In the genomic region with DNA sequence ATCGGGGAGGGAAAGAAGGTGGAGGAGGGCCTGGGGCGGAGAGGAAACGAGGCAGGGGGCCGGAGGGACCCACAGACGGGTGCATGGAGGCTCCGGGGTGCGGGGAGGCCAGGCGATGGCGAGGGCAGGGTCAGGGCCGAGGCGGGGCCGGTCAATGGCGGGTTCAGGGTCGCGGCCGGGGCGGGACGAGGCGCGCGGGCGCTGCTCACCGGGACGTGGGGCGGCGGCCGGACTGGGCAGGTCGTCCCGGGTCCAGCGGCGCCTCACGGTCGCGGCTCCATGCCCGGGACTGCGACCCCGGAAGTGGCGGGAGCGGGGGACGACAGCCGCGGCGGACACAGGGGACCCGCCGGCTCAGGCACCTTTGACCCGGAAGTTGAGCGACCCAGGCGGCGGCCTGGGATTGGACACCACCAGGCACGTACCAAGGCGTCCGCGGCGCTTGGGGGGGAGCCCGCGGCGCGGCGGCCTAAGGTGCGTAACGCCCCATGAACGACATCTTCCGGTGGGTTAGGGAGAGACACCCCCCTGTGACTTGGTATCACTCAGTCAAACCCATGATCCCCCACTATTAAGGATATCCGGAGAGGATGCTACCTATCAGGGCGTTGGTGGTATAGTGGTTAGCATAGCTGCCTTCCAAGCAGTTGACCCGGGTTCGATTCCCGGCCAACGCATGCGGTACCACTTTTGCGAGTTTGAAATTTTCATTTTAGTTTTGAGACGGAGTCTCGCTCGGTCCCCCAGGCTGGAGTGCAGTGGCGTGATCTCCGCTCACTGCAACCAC, we compare ENCODE assay signal across 8 cellular contexts. TPM values are rescaled to one million over a fixed set of nuclear protein-coding genes. Genes with fewer than 3 reads are reported as not detected.
DNase-seq lines count a peak whose midpoint lies in the region; ATAC-seq and TF ChIP-seq lines count a peak whose summit lies in the region.

DPP9 (minus strand) TSS at position 378 of the 787 bp plus-strand sequence. CDS start 3,936 bp downstream, outside the sequence.

- peaks cover 50% of the 10 kb centered on the region for H3K36me3 Mint-ChIP-seq in dendritic cell treated with granulocyte-macrophage colony-stimulating factor and Interleukin-4, amounts not matched to agents 40 ng/mL and 50 ng/mL, for 4 days (ENCODE audit: low read depth)

- no peaks in the 10 kb centered on the region for H3K9me3 Mint-ChIP-seq in dendritic cell treated with granulocyte-macrophage colony-stimulating factor and Interleukin-4, amounts not matched to agents 40 ng/mL and 50 ng/mL, for 4 days

- peak within 1 kb of the TSS; percentile 94 for H3K27ac Mint-ChIP-seq in dendritic cell treated with granulocyte-macrophage colony-stimulating factor and Interleukin-4, amounts not matched to agents 40 ng/mL and 50 ng/mL, for 4 days

- no peak for TF ChIP-seq CTCF in C4-2B (conservative IDR thresholded peaks at IDR 0.05)

- peaks cover 52% of the 10 kb centered on the region for H3K4me1 Mint-ChIP-seq in dendritic cell treated with granulocyte-macrophage colony-stimulating factor and Interleukin-4, amounts not matched to agents 40 ng/mL and 50 ng/mL, for 4 days (ENCODE audit: low read depth)

- intact Hi-C loops in dendritic cell treated with granulocyte-macrophage colony-stimulating factor and Interleukin-4, amounts not matched to agents 40 ng/mL and 50 ng/mL, for 4 days (cut with micrococcal nuclease) = no loop called here

- ATAC-seq in GM19372 (IDR thresholded peaks at IDR 0.05; ENCODE audit: low read depth, unreplicated experiment) (peak; percentile 87), HG03558 (IDR thresholded peaks at IDR 0.05; ENCODE audit: extremely low read depth, unreplicated experiment) (peak; percentile 82), left lobe of liver (peak; percentile 87)

- H3K27ac ChIP-seq in C4-2B = peak within 1 kb of the TSS; percentile 91

- no peaks in the 10 kb centered on the region for H3K27me3 Mint-ChIP-seq in dendritic cell treated with granulocyte-macrophage colony-stimulating factor and Interleukin-4, amounts not matched to agents 40 ng/mL and 50 ng/mL, for 4 days

- DNase-seq in NCI-H748 treated with DMSO at 0.1 percent for 48 hours (lab: John Stamatoyannopoulos, UW) (peak; percentile 83), left lobe of liver (ENCODE audit: low spot score) (peak; percentile 97)
- DNase-seq in activated CD4-positive, alpha-beta T cell treated with anti-CD3 and anti-CD28 coated beads, Interleukin-2, amount 50 U/mL, for 24 hours (ENCODE audit: low read depth in 1 of 2, low spot score in 1 of 2) = peak; percentile 99
- peak; percentile 95 for DNase-seq in stimulated activated CD4-positive, alpha-beta T cell treated with anti-CD3 and anti-CD28 coated beads, Interleukin-2, amount 100 ng/mL, for 4 hours (ENCODE audit: low read depth)

- peak within 1 kb of the TSS; percentile 97 for H3K4me3 Mint-ChIP-seq in dendritic cell treated with granulocyte-macrophage colony-stimulating factor and Interleukin-4, amounts not matched to agents 40 ng/mL and 50 ng/mL, for 4 days

RNA-seq across cellular contexts. Expression of gene DPP9, which starts in this region (rescaled TPM):
- total RNA-seq in left lobe of liver = 61.3 TPM

Comparison
In these comparisons a context has a peak if more than half of its experiments do, and no peak if none do; other contexts are left out.
1. Peak in every context shown above with its lines: DNase-seq, ATAC-seq and H3K27ac ChIP-seq.